ENCODE assay signal across 8 cellular contexts in genomic region chr12:56636675-56637540, GRCh38. TPM values are rescaled to one million over a fixed set of nuclear protein-coding genes. Genes with fewer than 3 reads are reported as not detected.
DNase-seq lines count a peak whose midpoint lies in the region; ATAC-seq and TF ChIP-seq lines count a peak whose summit lies in the region.

No MANE protein-coding gene starts in this region.

- TF ChIP-seq CTCF in endothelial cell (IDR thresholded peaks at IDR 0.05; ENCODE audit: unreplicated experiment): peak; percentile 43

- H3K9me3 Mint-ChIP-seq in endothelial cell (ENCODE audit: unreplicated experiment): no peaks in the 10 kb centered on the region

- H3K27me3 Mint-ChIP-seq in endothelial cell (ENCODE audit: unreplicated experiment): peaks cover 15% of the 10 kb centered on the region

- ATAC-seq in GM21360 (IDR thresholded peaks at IDR 0.05; ENCODE audit: unreplicated experiment): peak; percentile 48

- in situ Hi-C loops in Caki2 (cut with HindIII; ENCODE audit: low pct_unique_long_range_greater_than_20kb, low sequenced_read_pairs): no loop called here

- H3K27ac Mint-ChIP-seq in endothelial cell (ENCODE audit: unreplicated experiment): peak overlapping the region; percentile 92

- peaks cover 40% of the 10 kb centered on the region for H3K4me1 Mint-ChIP-seq in endothelial cell (ENCODE audit: unreplicated experiment)

- H3K36me3 Mint-ChIP-seq in endothelial cell (ENCODE audit: low read depth, unreplicated experiment): peaks cover 23% of the 10 kb centered on the region

- DNase-seq in Caki2 (ENCODE audit: low read depth): peak; percentile 100
- DNase-seq in HT1080 (ENCODE audit: low read depth): peak; percentile 99
- peak; percentile 92 for DNase-seq in NOMO-1 treated with dmso at 0.1 percent for 144 hours (lab: John Stamatoyannopoulos, UW; ENCODE audit: unreplicated experiment)
- peak; percentile 89 for DNase-seq in activated CD8-positive, alpha-beta memory T cell treated with anti-CD3 and anti-CD28 coated beads, Interleukin-2, amount 50 U/mL, for 4 hours
- DNase-seq in endothelial cell (ENCODE audit: low spot score): peak; percentile 96
- peak; percentile 94 for DNase-seq in midbrain (lab: John Stamatoyannopoulos, UW)
- DNase-seq in stimulated activated CD8-positive, alpha-beta memory T cell treated with anti-CD3 and anti-CD28 coated beads, Interleukin-2, amount 100 ng/mL, for 48 hours (ENCODE audit: low read depth in 2 of 2): peak; percentile 87 to 91

- H3K4me3 Mint-ChIP-seq in endothelial cell (ENCODE audit: unreplicated experiment): peak overlapping the region; percentile 94

RNA-seq across cellular contexts. Expression of gene BAZ2A, which starts 6.8 kb away (rescaled TPM):
- total RNA-seq in Caki2 (2014; rRNA removed; shearing (Covaris generic); ENCODE audit: low replicate concordance): 5.0 and 7.2 TPM in 2 replicates
- total RNA-seq in HT1080 (2014; rRNA removed; shearing (Covaris generic)): 23.6 and 47.0 TPM in 2 replicates
- polyA plus RNA-seq in HT1080 (2015; cell fraction: cytosol; rRNA removed): 25.2 and 31.8 TPM in 2 replicates
- 109 and 121 TPM in 2 replicates for polyA plus RNA-seq in HT1080 (2015; cell fraction: nucleus; rRNA removed)
- 165 TPM for total RNA-seq in endothelial cell (ENCODE audit: unreplicated experiment)

RNA-seq across cellular contexts. Expression of gene ATP5F1B, which starts 8.9 kb away (rescaled TPM):
- 164 and 175 TPM in 2 replicates for total RNA-seq in Caki2 (2014; rRNA removed; shearing (Covaris generic); ENCODE audit: low replicate concordance)
- total RNA-seq in HT1080 (2014; rRNA removed; shearing (Covaris generic)): 1,094 and 1,322 TPM in 2 replicates
- 1,080 and 1,086 TPM in 2 replicates for polyA plus RNA-seq in HT1080 (2015; cell fraction: cytosol; rRNA removed)
- polyA plus RNA-seq in HT1080 (2015; cell fraction: nucleus; rRNA removed): 1,161 and 1,207 TPM in 2 replicates
- total RNA-seq in endothelial cell (ENCODE audit: unreplicated experiment): 519 TPM

RNA-seq across cellular contexts. Expression of gene PTGES3, which starts 51.2 kb away (rescaled TPM):
- total RNA-seq in Caki2 (2014; rRNA removed; shearing (Covaris generic); ENCODE audit: low replicate concordance): 117 and 129 TPM in 2 replicates
- total RNA-seq in HT1080 (2014; rRNA removed; shearing (Covaris generic)): 124 and 305 TPM in 2 replicates
- polyA plus RNA-seq in HT1080 (2015; cell fraction: cytosol; rRNA removed): 476 and 523 TPM in 2 replicates
- polyA plus RNA-seq in HT1080 (2015; cell fraction: nucleus; rRNA removed): 318 and 366 TPM in 2 replicates
- 165 TPM for total RNA-seq in endothelial cell (ENCODE audit: unreplicated experiment)

Comparison
In these comparisons a context has a peak if more than half of its experiments do, and no peak if none do; other contexts are left out.
1. Peak in every context shown above with its lines: DNase-seq and ATAC-seq.